10 cellular contexts compared by ENCODE assay signal in the genomic region with DNA sequence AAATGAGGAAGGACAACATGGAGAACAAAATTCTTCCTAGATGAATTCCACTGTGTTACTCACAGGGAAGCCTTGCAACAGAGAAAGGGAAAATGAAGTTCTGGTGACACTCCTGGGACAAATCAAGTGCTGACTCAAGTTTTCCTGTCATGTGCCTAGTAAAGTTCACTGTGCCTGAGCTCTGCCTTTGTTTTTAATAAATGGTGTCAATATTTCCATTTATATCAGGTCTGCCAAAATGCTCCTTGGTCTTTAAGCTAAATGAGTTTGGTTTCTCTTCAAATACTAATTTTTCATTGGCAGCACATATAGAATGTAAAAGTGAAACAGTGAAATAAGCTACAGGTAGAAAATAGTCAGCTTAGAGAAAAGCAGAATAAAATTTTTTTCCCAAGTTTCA. TPM values are rescaled to one million over a fixed set of nuclear protein-coding genes. Genes with fewer than 3 reads are reported as not detected.
A peak's percentile ranks its signal among the peaks of the same experiment; 100 is the strongest.
DNase-seq lines count a peak whose midpoint lies in the region; TF ChIP-seq lines count a peak whose summit lies in the region.
"Had no signal": no experiment of that assay in that cellular context is flagged by ENCODE, and none has a peak within 500 bp of the region (broad histone marks: within the 10 kb centered on the region; RNA-seq: fewer than 3 reads in every experiment).

No MANE protein-coding gene starts in this region.

- H2AFZ ChIP-seq in ACC112 (ENCODE audit: low read length, unreplicated experiment): peak overlapping the region; percentile 26

- peaks cover 8% of the 10 kb centered on the region for H3K4me1 Mint-ChIP-seq in type B pancreatic cell (ENCODE audit: unreplicated experiment)

- H3K4me1 ChIP-seq in ACC112 (ENCODE audit: control insufficient read depth, insufficient read depth, low read length, unreplicated experiment): peaks cover 28% of the 10 kb centered on the region

- H3K27ac ChIP-seq in ACC112 (ENCODE audit: low read depth, low read length): peak overlapping the region; percentile 92

- no peaks in the 10 kb centered on the region for H3K79me2 ChIP-seq in ACC112 (ENCODE audit: control insufficient read depth, insufficient read depth, low read length, unreplicated experiment)

- no peak overlapping the region for H3K4me3 Mint-ChIP-seq in type B pancreatic cell
- H3K4me3 Mint-ChIP-seq: WTC11 had no signal

- H3K36me3 Mint-ChIP-seq in type B pancreatic cell: peaks cover 7% of the 10 kb centered on the region

- H3K9me3 Mint-ChIP-seq in type B pancreatic cell: no peaks in the 10 kb centered on the region
- H3K9me3 Mint-ChIP-seq: WTC11 had no signal

- peak; percentile 24 for DNase-seq in RPMI7951 (ENCODE audit: low read depth)
- peak; percentile 93 for DNase-seq in fibroblast of gingiva (ENCODE audit: low read depth)
- DNase-seq in non-pigmented ciliary epithelial cell (ENCODE audit: low read depth): peak; percentile 52
- no peak for DNase-seq in SHP77 (lab: John Stamatoyannopoulos, UW)
- DNase-seq in type B pancreatic cell (ENCODE audit: extremely low spot score, unreplicated experiment): no peak
- DNase-seq in NAMALWA (ENCODE audit: low spot score): no peak
- DNase-seq in GM19240 (ENCODE audit: insufficient read length, low spot score): no peak
- DNase-seq: MV-4-11 had no signal

- H3K27ac Mint-ChIP-seq in type B pancreatic cell: no peak overlapping the region
- H3K27ac Mint-ChIP-seq: WTC11 had no signal

- H3K27me3 ChIP-seq in ACC112 (ENCODE audit: insufficient read depth, low read length): no peaks in the 10 kb centered on the region

- TF ChIP-seq CTCF in type B pancreatic cell (conservative IDR thresholded peaks at IDR 0.05): no peak

- H3K4me3 ChIP-seq in ACC112 (ENCODE audit: low read depth, low read length): peak overlapping the region; percentile 9; the same call in 1 of the 2 replicates

- peaks cover 3% of the 10 kb centered on the region for H3K36me3 ChIP-seq in ACC112 (ENCODE audit: insufficient read depth, low read length)

- no peaks in the 10 kb centered on the region for H3K27me3 Mint-ChIP-seq in type B pancreatic cell

RNA-seq across cellular contexts. Expression of gene HIGD1C, which starts 33.0 kb away (rescaled TPM):
- total RNA-seq in RPMI7951 (2014; rRNA removed; shearing (Covaris generic)): not detected in 2 replicates
- not detected in 2 replicates for total RNA-seq in type B pancreatic cell (ENCODE audit: low replicate concordance)
- total RNA-seq: WTC11 had no signal

RNA-seq across cellular contexts. Expression of gene SLC11A2, which starts 40.9 kb away (rescaled TPM):
- total RNA-seq in RPMI7951 (2014; rRNA removed; shearing (Covaris generic)): 19.2 and 28.8 TPM in 2 replicates
- 56.3 and 62.9 TPM in 2 replicates for total RNA-seq in type B pancreatic cell (ENCODE audit: low replicate concordance)

Comparison
In these comparisons a context has a peak if more than half of its experiments do, and no peak if none do; other contexts are left out.
1. DNase-seq: peak in RPMI7951 (single experiment), fibroblast of gingiva (single experiment) and non-pigmented ciliary epithelial cell (single experiment); none in SHP77 (0 of 2), type B pancreatic cell (single experiment), NAMALWA (single experiment) and GM19240 (single experiment).